Comparison of ENCODE assay signal across 26 cellular contexts in genomic region chr2:239839306-239839705, GRCh38.
DNase-seq lines count a peak whose midpoint lies in the region; ATAC-seq, FAIRE-seq and TF ChIP-seq lines count a peak whose summit lies in the region.
"Had no signal": no experiment of that assay in that cellular context is flagged by ENCODE, and none has a peak within 500 bp of the region (broad histone marks: within the 10 kb centered on the region; RNA-seq: fewer than 3 reads in every experiment).

No MANE protein-coding gene starts in this region.

- no peaks in the 10 kb centered on the region for H3K79me2 ChIP-seq in osteoblast (ENCODE audit: insufficient read depth, low read length)

- no peaks in the 10 kb centered on the region for H4K20me1 ChIP-seq in osteoblast (ENCODE audit: insufficient read depth, low read length)
- H4K20me1 ChIP-seq: BLaER1 treated with 17β-estradiol and CSF1 and Interleukin-3, amounts not matched to agents 10 nM and 100 nM had no signal

- H3K4me1 ChIP-seq in right atrium auricular region = no peaks in the 10 kb centered on the region
- H3K4me1 ChIP-seq in kidney (ENCODE audit: control insufficient read depth in 1 of 2, insufficient read depth in 1 of 2, low read depth in 1 of 2, low read length in 2 of 2) = no peaks in the 10 kb centered on the region
- no peaks in the 10 kb centered on the region for H3K4me1 ChIP-seq in osteoblast (ENCODE audit: insufficient read depth, low read length)
- H3K4me1 ChIP-seq: A549; BLaER1 treated with 17β-estradiol and CSF1 and Interleukin-3, amounts not matched to agents 10 nM and 100 nM; HAP-1 had no signal

- no peak for FAIRE-seq in kidney (lab: Jason Lieb, UNC)
- FAIRE-seq: A549, G401.6 had no signal

- H3K27ac ChIP-seq in right atrium auricular region (no peak overlapping the region), kidney (ENCODE audit: low read depth in 2 of 2, low read length in 2 of 2) (no peak overlapping the region), osteoblast (ENCODE audit: low read depth, low read length) (no peak overlapping the region)
- H3K27ac ChIP-seq: A549; BLaER1 treated with 17β-estradiol and CSF1 and Interleukin-3, amounts not matched to agents 10 nM and 100 nM had no signal

- H3K27me3 ChIP-seq in right atrium auricular region = no peaks in the 10 kb centered on the region
- H3K27me3 ChIP-seq in osteoblast (ENCODE audit: insufficient read depth, low read length) = no peaks in the 10 kb centered on the region
- H3K27me3 ChIP-seq: BLaER1 treated with 17β-estradiol and CSF1 and Interleukin-3, amounts not matched to agents 10 nM and 100 nM had no signal

- H3K4me2 ChIP-seq in osteoblast (ENCODE audit: insufficient read depth, low read length) = no peak overlapping the region
- H3K4me2 ChIP-seq: A549; BLaER1 treated with 17β-estradiol and CSF1 and Interleukin-3, amounts not matched to agents 10 nM and 100 nM had no signal

- H3K4me3 ChIP-seq in right atrium auricular region (no peak overlapping the region), kidney (ENCODE audit: low read length in 2 of 2) (no peak overlapping the region), osteoblast (ENCODE audit: insufficient read depth, low read length) (no peak overlapping the region)
- H3K4me3 ChIP-seq: A549; BLaER1 treated with 17β-estradiol and CSF1 and Interleukin-3, amounts not matched to agents 10 nM and 100 nM; HAP-1 had no signal

- ATAC-seq in left ventricle myocardium superior (no peak), sciatic nerve (no peak), HG02885 (IDR thresholded peaks at IDR 0.05; ENCODE audit: poor library complexity, unreplicated experiment) (no peak)
- ATAC-seq: PC-3 had no signal

- H3K36me3 ChIP-seq in right atrium auricular region (no peaks in the 10 kb centered on the region), kidney (ENCODE audit: control insufficient read depth in 1 of 2, insufficient read depth in 2 of 2, low read length in 2 of 2) (no peaks in the 10 kb centered on the region), osteoblast (ENCODE audit: insufficient read depth, low read length) (no peaks in the 10 kb centered on the region)
- H3K36me3 ChIP-seq: HAP-1 had no signal

- no peak overlapping the region for H3K9ac ChIP-seq in kidney (ENCODE audit: low read length in 2 of 2)
- H3K9ac ChIP-seq: BLaER1 treated with 17β-estradiol and CSF1 and Interleukin-3, amounts not matched to agents 10 nM and 100 nM had no signal

- H3K9me3 ChIP-seq in right atrium auricular region (peaks cover 0 to 7% of the 10 kb centered on the region in 2 donors), kidney (ENCODE audit: control insufficient read depth in 1 of 2, low read length in 2 of 2) (peaks cover 0 to 6% of the 10 kb centered on the region in 2 donors), osteoblast (ENCODE audit: low read depth, low read length) (no peaks in the 10 kb centered on the region)
- H3K9me3 ChIP-seq: HAP-1 had no signal

- intact Hi-C loops in left ventricle myocardium superior (cut with micrococcal nuclease) = no loop called here
- intact Hi-C loops in kidney (cut with DNase I) = no loop called here
- intact Hi-C loops in sciatic nerve (cut with DNase I) = no loop called here

- H2AFZ ChIP-seq in osteoblast (ENCODE audit: low read length) = no peak overlapping the region

- DNase-seq in right atrium auricular region (ENCODE audit: low spot score) = peak; percentile 32
- DNase-seq in left ventricle myocardium superior = no peak
- DNase-seq in kidney = peak; percentile 10
- peak; percentile 30 for DNase-seq in sciatic nerve (ENCODE audit: low spot score)
- no peak for DNase-seq in amniotic stem cell (lab: John Stamatoyannopoulos, UW)
- DNase-seq in osteoblast (ENCODE audit: insufficient read length, low spot score, missing footprints) = no peak
- DNase-seq: AML-193; CD4-positive, alpha-beta memory T cell; COR-L47; DMS53; GOT3; HFFc6; KBM-7; MV-4-11; NCI-H1105; NCI-H1436 treated with DMSO at 0.1 percent for 48 hours; NCI-H1930; NCI-H2107; NCI-H524; NCI-H774; PC-3 had no signal

- TF ChIP-seq CTCF in right atrium auricular region (IDR thresholded peaks at IDR 0.05) (no peak), kidney (IDR thresholded peaks at IDR 0.05; ENCODE audit: borderline replicate concordance, extremely low read depth, insufficient read depth) (no peak), osteoblast (IDR thresholded peaks at IDR 0.05; ENCODE audit: extremely low read depth, low read depth, low read length) (no peak)

Comparison
In these comparisons a context has a peak if more than half of its experiments do, and no peak if none do; other contexts are left out.
1. DNase-seq: peak in right atrium auricular region (single experiment), kidney (single experiment) and sciatic nerve (single experiment); none in left ventricle myocardium superior (single experiment), amniotic stem cell (single experiment) and osteoblast (single experiment).